1 cellular context compared by ENCODE assay signal in genomic region chr1:214498030-214498429, GRCh38.
TF ChIP-seq lines count a peak whose summit lies in the region.

No MANE protein-coding gene starts in this region.

TF ChIP-seq in WTC11, 78 proteins besides CTCF, POLR2A, EP300 and RAD21 (continued from another document):
- no peak for TF ChIP-seq ELF4 (CRISPR knock-in tag; IDR thresholded peaks at IDR 0.05; ENCODE audit: low read depth)
- no peak for TF ChIP-seq CREB1 (CRISPR knock-in tag; IDR thresholded peaks at IDR 0.05)
- no peak for TF ChIP-seq MYBL2 (CRISPR knock-in tag; IDR thresholded peaks at IDR 0.05)
